7 cellular contexts compared by ENCODE assay signal in genomic region chr9:80985595-80985994, GRCh38.
DNase-seq lines count a peak whose midpoint lies in the region; ATAC-seq, FAIRE-seq and TF ChIP-seq lines count a peak whose summit lies in the region.
"Not testable (repeated sequence)": the region's sequence is repeated elsewhere in the genome, so short reads cannot be mapped to it uniquely, and the experiment has no call there.

No MANE protein-coding gene starts in this region.

- not testable (repeated sequence) for H3K9me3 ChIP-seq in A549; HepG2 (ENCODE audit: low read length); small intestine (ENCODE audit: control insufficient read depth, low read depth)

- in situ Hi-C loops in HepG2 (cut with HindIII; ENCODE audit: extremely low pct_ligation_motif_present, low pct_unique_long_range_greater_than_20kb), result not testable (repeated sequence)

- H3K4me1 ChIP-seq in A549; HepG2 (ENCODE audit: insufficient read depth, low read length); small intestine (ENCODE audit: control insufficient read depth in 2 of 2, insufficient read depth in 1 of 2, low read depth in 1 of 2, low read length in 1 of 2): not testable (repeated sequence)

- not testable (repeated sequence) for H3K36me3 ChIP-seq in HepG2 (replicated peaks in 1 of 2; ENCODE audit: control insufficient read depth in 1 of 2, insufficient read depth in 2 of 2, low read length in 2 of 2); small intestine (ENCODE audit: control insufficient read depth in 2 of 2, insufficient read depth in 2 of 2, low read length in 2 of 2)

- not testable (repeated sequence) for DNase-seq in A549 (ENCODE audit: low read depth in 1 of 2, low spot score in 1 of 2); frontal cortex (ENCODE audit: low spot score in 2 of 2); HepG2 (ENCODE audit: low spot score); small intestine

- not testable (repeated sequence) for TF ChIP-seq CTCF in A549 (IDR thresholded peaks at IDR 0.05); HepG2 (CRISPR knock-in tag; IDR thresholded peaks at IDR 0.05)

- FAIRE-seq in A549 (lab: Jason Lieb, UNC), result peak; percentile 13
- peak; percentile 47 for FAIRE-seq in G401.6 (lab: Jason Lieb, UNC)
- peak; percentile 34 for FAIRE-seq in TTC549 (lab: Jason Lieb, UNC)
- FAIRE-seq in colon (lab: Jason Lieb, UNC), result peak; percentile 99
- FAIRE-seq in frontal cortex (lab: Jason Lieb, UNC), result peak; percentile 90
- FAIRE-seq in HepG2 (lab: Jason Lieb, UNC), result not testable (repeated sequence)
- peak; percentile 98 for FAIRE-seq in small intestine (lab: Jason Lieb, UNC)

- H4K20me1 ChIP-seq in HepG2 (ENCODE audit: insufficient read depth, low read length), result not testable (repeated sequence)

- H3K4me2 ChIP-seq in A549; HepG2 (ENCODE audit: low read depth, low read length): not testable (repeated sequence)

- TF ChIP-seq EP300 in A549 (IDR thresholded peaks at IDR 0.05); HepG2 (IDR thresholded peaks at IDR 0.05; ENCODE audit: low read depth in 2 of 2, low read length in 2 of 2); HepG2 (CRISPR knock-in tag; IDR thresholded peaks at IDR 0.05; ENCODE audit: borderline replicate concordance): not testable (repeated sequence)

- not testable (repeated sequence) for H3K27ac ChIP-seq in A549; HepG2 (ENCODE audit: extremely low read length, insufficient read depth, low read length); small intestine (ENCODE audit: low read depth in 1 of 2, low read length in 1 of 2)

- not testable (repeated sequence) for ATAC-seq in A549, HepG2

- not testable (repeated sequence) for H3K27me3 ChIP-seq in HepG2 (ENCODE audit: control insufficient read depth in 1 of 2, insufficient read depth in 2 of 2, low read length in 2 of 2); small intestine (ENCODE audit: control insufficient read depth in 2 of 2, insufficient read depth in 2 of 2, low read length in 2 of 2)

- H2AFZ ChIP-seq in HepG2 (ENCODE audit: low read length), result not testable (repeated sequence)

- intact Hi-C loops in HepG2 (cut with micrococcal nuclease; ENCODE audit: unreplicated experiment), result not testable (repeated sequence)

- 10% methylated on average over 10 of the region's 10 CpGs for WGBS in A549 (ENCODE audit: missing lambda C conversion rate)
- WGBS in HepG2 (ENCODE audit: low lambda C conversion rate), result 0% methylated on average over 10 of the region's 10 CpGs
- 93 to 95% (median 95%) methylated on average over 10 of the region's 10 CpGs for WGBS in small intestine, 3 donors

- not testable (repeated sequence) for H3K79me2 ChIP-seq in HepG2 (ENCODE audit: insufficient read depth, low read length)

- TF ChIP-seq POLR2A in A549 (IDR thresholded peaks at IDR 0.05; ENCODE audit: low read length); HepG2 (IDR thresholded peaks at IDR 0.05; ENCODE audit: insufficient read depth in 1 of 2, low read depth in 2 of 2, low read length in 2 of 2): not testable (repeated sequence)

- not testable (repeated sequence) for BruUV-seq in HepG2 (replicated peaks; lab: Mats Ljungman, UMichigan)

- not testable (repeated sequence) for H3K4me3 ChIP-seq in A549; HepG2 (replicated peaks in 1 of 3; ENCODE audit: insufficient read depth in 1 of 3, low read depth in 2 of 3, low read length in 3 of 3); small intestine (ENCODE audit: low read depth in 1 of 2, low read length in 2 of 2)

- CTCF ChIA-PET in A549 (lab: Yijun Ruan, JAX), result interaction anchor here (0.6 kb wide), 1 partner anchor 722 kb away, joined by 3 read pairs; no protein-coding TSS in a partner anchor
- CTCF ChIA-PET in HepG2 (lab: Yijun Ruan, JAX; ENCODE audit: low intra/inter-chr PET ratio, low total read pairs), result not testable (repeated sequence)

- TF ChIP-seq RAD21 in A549 (conservative IDR thresholded peaks at IDR 0.05 in 1 of 2, IDR thresholded peaks at IDR 0.05 in 1 of 2); HepG2 (CRISPR knock-in tag; IDR thresholded peaks at IDR 0.05): not testable (repeated sequence)

- H3K9ac ChIP-seq in HepG2 (ENCODE audit: insufficient read depth, low read depth, low read length), result not testable (repeated sequence)

- POLR2A ChIA-PET in A549 (lab: Yijun Ruan, JAX); HepG2 (lab: Yijun Ruan, JAX): not testable (repeated sequence)

TF ChIP-seq in HepG2, 621 proteins besides CTCF, POLR2A, EP300 and RAD21:
- peak; percentile 52; the same call in 1 of the 2 replicates for TF ChIP-seq KAT2B (IDR thresholded peaks at IDR 0.05; ENCODE audit: borderline replicate concordance, low read depth, low read length)
